Comparison of ENCODE assay signal across 9 cellular contexts in the genomic region with DNA sequence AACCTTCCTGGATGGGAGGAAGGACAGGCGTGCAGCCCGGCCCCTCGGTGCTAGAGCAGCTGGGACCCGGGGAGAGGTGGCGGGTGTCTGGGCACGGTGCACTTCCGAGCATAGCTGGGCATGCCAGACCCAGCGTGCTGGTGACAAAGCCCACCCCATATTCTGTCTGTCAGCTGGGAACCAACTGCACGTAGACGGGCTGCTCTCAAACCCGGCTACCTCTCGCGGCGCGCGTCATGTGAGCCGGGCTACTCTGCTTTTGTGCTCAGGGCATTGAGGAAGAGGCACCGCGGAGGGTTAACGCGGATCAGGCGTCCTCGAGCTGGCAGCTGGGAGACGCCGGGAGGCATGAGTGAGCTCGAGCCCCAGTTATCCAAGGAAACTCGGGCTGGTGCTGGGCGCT.
DNase-seq lines count a peak whose midpoint lies in the region; ATAC-seq and TF ChIP-seq lines count a peak whose summit lies in the region.
"Had no signal": no experiment of that assay in that cellular context is flagged by ENCODE, and none has a peak within 500 bp of the region (broad histone marks: within the 10 kb centered on the region; RNA-seq: fewer than 3 reads in every experiment).

No MANE protein-coding gene starts in this region.

- H3K4me1 Mint-ChIP-seq in neural progenitor cell, result peaks cover 50% of the 10 kb centered on the region
- peaks cover 0 to 4% (median 2%) of the 10 kb centered on the region in 3 donors for H3K4me1 Mint-ChIP-seq in T-cell

- no peaks in the 10 kb centered on the region for H3K79me2 ChIP-seq in neural progenitor cell (ENCODE audit: low read depth)

- peak overlapping the region; percentile 23 for H2AFZ ChIP-seq in neural progenitor cell (replicated peaks)

- no peak overlapping the region for H3K4me3 ChIP-seq in epithelial cell of esophagus (ENCODE audit: low read length)
- peak overlapping the region; percentile 35 for H3K4me3 ChIP-seq in neural progenitor cell

- no peaks in the 10 kb centered on the region for H3K9me3 ChIP-seq in neural progenitor cell (ENCODE audit: low read depth)

- H3K4me1 ChIP-seq in neural progenitor cell, result peaks cover 39% of the 10 kb centered on the region

- no peaks in the 10 kb centered on the region for H4K20me1 ChIP-seq in neural progenitor cell (ENCODE audit: low read depth)

- peaks cover 22% of the 10 kb centered on the region for H3F3A ChIP-seq in neural progenitor cell (ENCODE audit: low read depth)

- no peaks in the 10 kb centered on the region for H3K36me3 ChIP-seq in neural progenitor cell

- no peaks in the 10 kb centered on the region for H3K9me3 Mint-ChIP-seq in neural progenitor cell
- H3K9me3 Mint-ChIP-seq in T-cell, result no peaks in the 10 kb centered on the region

- ATAC-seq in HG02870 (IDR thresholded peaks at IDR 0.05; ENCODE audit: unreplicated experiment) (no peak), T-cell (replicated peaks in 1 of 4) (no peak), HG02610 (IDR thresholded peaks at IDR 0.05; ENCODE audit: unreplicated experiment) (no peak)

- H3K36me3 Mint-ChIP-seq in neural progenitor cell (no peaks in the 10 kb centered on the region), T-cell (no peaks in the 10 kb centered on the region)

- H3K27me3 ChIP-seq in neural progenitor cell, result no peaks in the 10 kb centered on the region

- H3K9ac ChIP-seq in neural progenitor cell, result no peak overlapping the region

- H3K4me3 Mint-ChIP-seq in neural progenitor cell (peak overlapping the region; percentile 83), T-cell (no peak overlapping the region)

- DNase-seq in Daoy (ENCODE audit: low read depth) (peak; percentile 62), NCI-H2171 (lab: John Stamatoyannopoulos, UW) (peak; percentile 42), epithelial cell of esophagus (ENCODE audit: low read depth) (peak; percentile 33), neural progenitor cell (ENCODE audit: low spot score) (peak; percentile 91), T-cell (no peak)
- no peak for DNase-seq in stimulated activated CD8-positive, alpha-beta memory T cell treated with anti-CD3 and anti-CD28 coated beads, Interleukin-4, amount 100 ng/mL, for 48 hours
- DNase-seq: activated gamma-delta T cell had no signal

- peak overlapping the region; percentile 71 for H3K4me2 ChIP-seq in neural progenitor cell

- H3K27ac Mint-ChIP-seq in neural progenitor cell (no peak overlapping the region), T-cell (no peak overlapping the region)

- peak overlapping the region; percentile 15 for H3K27ac ChIP-seq in neural progenitor cell

- CTCF ChIA-PET in T-cell (lab: Charles Lee), result no interaction called here

- TF ChIP-seq CTCF in epithelial cell of esophagus (IDR thresholded peaks at IDR 0.05; ENCODE audit: insufficient read depth, low read depth, low read length, missing control alignments) (no peak), neural progenitor cell (IDR thresholded peaks at IDR 0.05) (no peak)

- H3K27me3 Mint-ChIP-seq in neural progenitor cell (ENCODE audit: insufficient read depth, low read depth) (peaks cover 30% of the 10 kb centered on the region), T-cell (peaks cover 29 to 46% of the 10 kb centered on the region in 2 donors)

- POLR2A ChIA-PET in T-cell (lab: Charles Lee), result no interaction called here

Comparison
In these comparisons a context has a peak if more than half of its experiments do, and no peak if none do; other contexts are left out.
1. DNase-seq: peak in Daoy (single experiment), NCI-H2171 (single experiment), epithelial cell of esophagus (single experiment) and neural progenitor cell (single experiment); none in T-cell (0 of 34) and stimulated activated CD8-positive, alpha-beta memory T cell treated with anti-CD3 and anti-CD28 coated beads, Interleukin-4, amount 100 ng/mL, for 48 hours (single experiment).